In genomic region chr15:85788796-85789495, GRCh38 we compare ENCODE assay signal across 15 cellular contexts. TPM values are rescaled to one million over a fixed set of nuclear protein-coding genes. Genes with fewer than 3 reads are reported as not detected.
DNase-seq lines count a peak whose midpoint lies in the region; ATAC-seq and TF ChIP-seq lines count a peak whose summit lies in the region.
"Had no signal": no experiment of that assay in that cellular context is flagged by ENCODE, and none has a peak within 500 bp of the region (broad histone marks: within the 10 kb centered on the region; RNA-seq: fewer than 3 reads in every experiment).

No MANE protein-coding gene starts in this region.

- intact Hi-C loops in CD8-positive, alpha-beta T cell (cut with DNase I, micrococcal nuclease), result loop anchor here in 1 of 2 experiments (5.0 kb wide), 1 partner anchor 37 kb away; no protein-coding TSS in a partner anchor
- intact Hi-C loops in HCT116 (cut with micrococcal nuclease), result loop anchor here (5.0 kb wide), 1 partner anchor 57 kb away; no protein-coding TSS in a partner anchor
- intact Hi-C loops in naive thymus-derived CD4-positive, alpha-beta T cell (cut with micrococcal nuclease), result no loop called here

- H3K27me3 ChIP-seq in CD8-positive, alpha-beta T cell (ENCODE audit: insufficient read depth, low read length), result no peaks in the 10 kb centered on the region
- H3K27me3 ChIP-seq in HCT116 (ENCODE audit: insufficient read depth, low read length) (no peaks in the 10 kb centered on the region), SK-N-SH (ENCODE audit: insufficient read depth) (no peaks in the 10 kb centered on the region), smooth muscle cell (ENCODE audit: low read depth) (no peaks in the 10 kb centered on the region)
- H3K27me3 ChIP-seq in naive thymus-derived CD4-positive, alpha-beta T cell (ENCODE audit: control insufficient read depth in 2 of 2, insufficient read depth in 2 of 2, low read length in 2 of 2), result no peaks in the 10 kb centered on the region
- H3K27me3 ChIP-seq: BLaER1 treated with 17β-estradiol and CSF1 and Interleukin-3, amounts not matched to agents 10 nM and 100 nM had no signal

- no peaks in the 10 kb centered on the region for H3K9me3 Mint-ChIP-seq in CD8-positive, alpha-beta T cell
- no peaks in the 10 kb centered on the region for H3K9me3 Mint-ChIP-seq in naive thymus-derived CD4-positive, alpha-beta T cell

- TF ChIP-seq EP300 in SK-N-SH (IDR thresholded peaks at IDR 0.05; ENCODE audit: borderline replicate concordance in 1 of 2, low read depth in 1 of 2, low read length in 1 of 2), result no peak

- TF ChIP-seq RAD21 in HCT116 (IDR thresholded peaks at IDR 0.05; ENCODE audit: low read depth) (no peak), SK-N-SH (IDR thresholded peaks at IDR 0.05; ENCODE audit: low read length) (no peak)

- peaks cover 2% of the 10 kb centered on the region for H3K36me3 Mint-ChIP-seq in CD8-positive, alpha-beta T cell
- peaks cover 0 to 8% (median 0%) of the 10 kb centered on the region in 5 donors for H3K36me3 Mint-ChIP-seq in naive thymus-derived CD4-positive, alpha-beta T cell

- BruUV-seq in HCT116 (replicated peaks; lab: Mats Ljungman, UMichigan), result no TSS peak

- H3K27ac Mint-ChIP-seq in CD8-positive, alpha-beta T cell, result peak overlapping the region; percentile 49
- peak overlapping the region in 8 of 9 donors; percentile 40 to 90 (median 63) for H3K27ac Mint-ChIP-seq in naive thymus-derived CD4-positive, alpha-beta T cell

- H3K4me2 ChIP-seq in HCT116 (ENCODE audit: low read length) (peak overlapping the region; percentile 25), SK-N-SH (no peak overlapping the region), smooth muscle cell (no peak overlapping the region)

- H3F3A ChIP-seq in SK-N-SH (replicated peaks; ENCODE audit: insufficient read depth), result peaks cover 8% of the 10 kb centered on the region
- peaks cover 5% of the 10 kb centered on the region for H3F3A ChIP-seq in smooth muscle cell (ENCODE audit: low read depth)

- DNase-seq in CD8-positive, alpha-beta T cell, result no peak
- DNase-seq in HCT116 (ENCODE audit: low read depth, low spot score) (no peak), cerebellum (ENCODE audit: low spot score) (peak; percentile 72), pons (ENCODE audit: low spot score) (no peak), SK-N-SH (no peak), cortex of kidney (lab: John Stamatoyannopoulos, UW) (no peak), smooth muscle cell (lab: John Stamatoyannopoulos, UW; ENCODE audit: unreplicated experiment) (no peak)
- DNase-seq in naive thymus-derived CD4-positive, alpha-beta T cell, result no peak
- DNase-seq: activated effector memory CD4-positive, alpha-beta T cell treated with Interleukin-2 at 50 U/mL for 16 hours; anterior cingulate cortex; effector CD4-positive, alpha-beta T cell; NCI-H2081 treated with DMSO at 0.1 percent for 48 hours; psoas muscle; stimulated activated CD4-positive, alpha-beta T cell treated with anti-CD3 and anti-CD28 coated beads, Interleukin-15, amount 100 ng/mL, for 24 hours had no signal

- H3K9ac ChIP-seq in HCT116 (ENCODE audit: low read length) (no peak overlapping the region), SK-N-SH (no peak overlapping the region), smooth muscle cell (ENCODE audit: low read depth) (no peak overlapping the region)
- H3K9ac ChIP-seq: BLaER1 treated with 17β-estradiol and CSF1 and Interleukin-3, amounts not matched to agents 10 nM and 100 nM had no signal

- H3K9me2 ChIP-seq in HCT116 (ENCODE audit: insufficient read depth), result no peaks in the 10 kb centered on the region
- no peaks in the 10 kb centered on the region for H3K9me2 ChIP-seq in SK-N-SH

- H3K79me2 ChIP-seq in HCT116 (ENCODE audit: insufficient read depth, low read length) (peaks cover 33% of the 10 kb centered on the region; the same call in 1 of the 2 replicates), SK-N-SH (ENCODE audit: insufficient read depth) (peaks cover 86% of the 10 kb centered on the region), smooth muscle cell (ENCODE audit: low read depth) (peaks cover 62% of the 10 kb centered on the region)

- no peak overlapping the region for H3K4me3 ChIP-seq in CD8-positive, alpha-beta T cell (ENCODE audit: low read depth, low read length)
- H3K4me3 ChIP-seq in HCT116 (replicated peaks in 1 of 2; ENCODE audit: low read depth in 1 of 2, low read length in 2 of 2), result no peak overlapping the region
- H3K4me3 ChIP-seq in naive thymus-derived CD4-positive, alpha-beta T cell (ENCODE audit: low read length), result no peak overlapping the region
- no peak overlapping the region for H3K4me3 ChIP-seq in SK-N-SH (ENCODE audit: low read depth in 2 of 2, low read length in 1 of 2)
- H3K4me3 ChIP-seq in smooth muscle cell, result no peak overlapping the region
- H3K4me3 ChIP-seq: BLaER1 treated with 17β-estradiol and CSF1 and Interleukin-3, amounts not matched to agents 10 nM and 100 nM; psoas muscle had no signal

- no peak for TF ChIP-seq CTCF in CD8-positive, alpha-beta T cell (IDR thresholded peaks at IDR 0.05)
- no peak for TF ChIP-seq CTCF in HCT116 (IDR thresholded peaks at IDR 0.05 in 2 of 3, conservative IDR thresholded peaks at IDR 0.05 in 1 of 3; ENCODE audit: borderline replicate concordance in 1 of 3, insufficient read depth in 1 of 3, low read depth in 2 of 3, low read length in 2 of 3)
- TF ChIP-seq CTCF in SK-N-SH (IDR thresholded peaks at IDR 0.05), result no peak
- no peak for TF ChIP-seq CTCF in smooth muscle cell (IDR thresholded peaks at IDR 0.05; ENCODE audit: borderline replicate concordance, insufficient read depth, poor library complexity, severe bottlenecking)

- no peak for TF ChIP-seq POLR2A in HCT116 (IDR thresholded peaks at IDR 0.05; ENCODE audit: borderline replicate concordance, extremely low read depth, insufficient read depth, insufficient read length)

- H3K9me3 ChIP-seq in CD8-positive, alpha-beta T cell (ENCODE audit: low read length), result no peaks in the 10 kb centered on the region
- H3K9me3 ChIP-seq in HCT116 (ENCODE audit: control insufficient read depth in 1 of 2, insufficient read depth in 1 of 2, low read depth in 1 of 2, low read length in 2 of 2) (no peaks in the 10 kb centered on the region), SK-N-SH (no peaks in the 10 kb centered on the region), smooth muscle cell (replicated peaks; ENCODE audit: low read depth) (no peaks in the 10 kb centered on the region)
- no peaks in the 10 kb centered on the region for H3K9me3 ChIP-seq in naive thymus-derived CD4-positive, alpha-beta T cell (ENCODE audit: control insufficient read depth in 2 of 3, low read length in 3 of 3)
- H3K9me3 ChIP-seq: BLaER1 treated with 17β-estradiol and CSF1 and Interleukin-3, amounts not matched to agents 10 nM and 100 nM; psoas muscle had no signal

- POLR2A ChIA-PET in CD8-positive, alpha-beta T cell (lab: Charles Lee), result no interaction called here
- POLR2A ChIA-PET in HCT116 (lab: Charles Lee) (no interaction called here), SK-N-SH (lab: Yijun Ruan, JAX) (no interaction called here)
- POLR2A ChIA-PET in naive thymus-derived CD4-positive, alpha-beta T cell (lab: Charles Lee), result no interaction called here

- RAD21 ChIA-PET in HCT116 (lab: Charles Lee; ENCODE audit: low non-redundant PET in 1 of 2, low total read pairs in 2 of 2, uncharacterized antibody in 2 of 2, unreplicated experiment in 2 of 2), result no interaction called here

- CTCF ChIA-PET in CD8-positive, alpha-beta T cell (lab: Charles Lee), result interaction anchor here (0.7 to 1.2 kb wide), 2 partner anchors 51 to 57 kb away, joined by 3 to 4 read pairs; no protein-coding TSS in a partner anchor
- CTCF ChIA-PET in HCT116 (lab: Charles Lee), result interaction anchor here (1.1 kb wide), 1 partner anchor 12 kb away, joined by 8 read pairs; no protein-coding TSS in a partner anchor
- CTCF ChIA-PET in naive thymus-derived CD4-positive, alpha-beta T cell (lab: Charles Lee), result no interaction called here
- CTCF ChIA-PET in SK-N-SH (lab: Yijun Ruan, JAX), result interaction anchor here (0.6 to 3.1 kb wide), 9 partner anchors 10 to 804 kb away, joined by 3 to 9 read pairs (median 3); no protein-coding TSS in a partner anchor

- no peak overlapping the region for H3K27ac ChIP-seq in CD8-positive, alpha-beta T cell (ENCODE audit: low read depth, low read length)
- H3K27ac ChIP-seq in HCT116 (ENCODE audit: low read depth, low read length) (no peak overlapping the region), SK-N-SH (ENCODE audit: low read depth in 2 of 2, low read length in 1 of 2) (peak overlapping the region in 1 of 2 experiments; percentile 24; a peak in 1 of 4 replicates), smooth muscle cell (ENCODE audit: low read depth) (no peak overlapping the region)
- H3K27ac ChIP-seq in naive thymus-derived CD4-positive, alpha-beta T cell (ENCODE audit: low read depth, low read length), result no peak overlapping the region
- H3K27ac ChIP-seq: BLaER1 treated with 17β-estradiol and CSF1 and Interleukin-3, amounts not matched to agents 10 nM and 100 nM had no signal

- WGBS in SK-N-SH (ENCODE audit: low lambda C conversion rate), result 94% methylated on average over 12 of the region's 12 CpGs
- WGBS in smooth muscle cell (ENCODE audit: low lambda C conversion rate), result 89% methylated on average over 12 of the region's 12 CpGs

- peaks cover 66% of the 10 kb centered on the region for H3K4me1 Mint-ChIP-seq in CD8-positive, alpha-beta T cell (ENCODE audit: low read depth)
- peaks cover 32 to 92% (median 81%) of the 10 kb centered on the region in 7 donors for H3K4me1 Mint-ChIP-seq in naive thymus-derived CD4-positive, alpha-beta T cell

- no peak for ATAC-seq in CD8-positive, alpha-beta T cell
- ATAC-seq in HCT116, result peak; percentile 43; the same call in 1 of the 2 replicates
- no peak for ATAC-seq in naive thymus-derived CD4-positive, alpha-beta T cell

- H2AFZ ChIP-seq in HCT116 (ENCODE audit: low read depth, low read length, poor library complexity, severe bottlenecking), result no peak overlapping the region
- no peak overlapping the region for H2AFZ ChIP-seq in SK-N-SH (ENCODE audit: low read depth)
- H2AFZ ChIP-seq in smooth muscle cell (ENCODE audit: low read depth), result no peak overlapping the region

- no peaks in the 10 kb centered on the region for H3K36me3 ChIP-seq in CD8-positive, alpha-beta T cell (ENCODE audit: insufficient read depth, low read length)
- no peaks in the 10 kb centered on the region for H3K36me3 ChIP-seq in HCT116 (ENCODE audit: control insufficient read depth in 1 of 2, insufficient read depth in 2 of 2, low read length in 2 of 2)
- no peaks in the 10 kb centered on the region for H3K36me3 ChIP-seq in naive thymus-derived CD4-positive, alpha-beta T cell (ENCODE audit: control insufficient read depth in 2 of 3, insufficient read depth in 3 of 3, low read length in 3 of 3)
- H3K36me3 ChIP-seq in SK-N-SH (replicated peaks in 1 of 2; ENCODE audit: control insufficient read depth in 1 of 2, insufficient read depth in 2 of 2, low read length in 1 of 2), result no peaks in the 10 kb centered on the region
- H3K36me3 ChIP-seq in smooth muscle cell (ENCODE audit: low read depth), result no peaks in the 10 kb centered on the region

- H3K4me3 Mint-ChIP-seq in CD8-positive, alpha-beta T cell, result no peak overlapping the region
- no peak overlapping the region for H3K4me3 Mint-ChIP-seq in naive thymus-derived CD4-positive, alpha-beta T cell

- H4K20me1 ChIP-seq in HCT116 (ENCODE audit: insufficient read depth), result no peaks in the 10 kb centered on the region
- peaks cover 23% of the 10 kb centered on the region for H4K20me1 ChIP-seq in SK-N-SH (ENCODE audit: insufficient read depth)
- H4K20me1 ChIP-seq in smooth muscle cell (ENCODE audit: low read depth), result peaks cover 94% of the 10 kb centered on the region

- no peaks in the 10 kb centered on the region for H3K27me3 Mint-ChIP-seq in CD8-positive, alpha-beta T cell (ENCODE audit: low read depth)
- H3K27me3 Mint-ChIP-seq in naive thymus-derived CD4-positive, alpha-beta T cell, result no peaks in the 10 kb centered on the region

- peaks cover 38% of the 10 kb centered on the region for H3K4me1 ChIP-seq in CD8-positive, alpha-beta T cell (ENCODE audit: insufficient read depth, low read length)
- H3K4me1 ChIP-seq in HCT116 (ENCODE audit: control insufficient read depth in 1 of 2, insufficient read depth in 2 of 2, low read length in 2 of 2), result peaks cover 54 to 59% of the 10 kb centered on the region in 2 experiments
- H3K4me1 ChIP-seq in naive thymus-derived CD4-positive, alpha-beta T cell (ENCODE audit: control insufficient read depth in 2 of 2, insufficient read depth in 2 of 2, low read length in 2 of 2), result peaks cover 32 to 46% of the 10 kb centered on the region in 2 donors
- peaks cover 24 to 55% of the 10 kb centered on the region in 2 experiments; a peak in 3 of 4 replicates for H3K4me1 ChIP-seq in SK-N-SH (ENCODE audit: control insufficient read depth in 1 of 2, insufficient read depth in 2 of 2, low read depth in 1 of 2, low read length in 1 of 2)
- H3K4me1 ChIP-seq in smooth muscle cell (ENCODE audit: low read depth), result peaks cover 19% of the 10 kb centered on the region

RNA-seq across cellular contexts. Expression of gene KLHL25, which starts 5.8 kb away (rescaled TPM):
- 1 to 10 TPM; 4.3 to 4.9 TPM for total RNA-seq in CD8-positive, alpha-beta T cell
- total RNA-seq in HCT116 (2021; ENCODE audit: unreplicated experiment) (5.3 TPM), cerebellum (38.5 TPM), smooth muscle cell (5.0 and 10.1 TPM in 2 replicates)
- 2.4 and 2.8 TPM in 2 replicates for polyA plus RNA-seq in HCT116 (2012)
- total RNA-seq in naive thymus-derived CD4-positive, alpha-beta T cell, result 10 to 100 TPM in 3 of 5 experiments, 1 to 10 TPM in 2; 5.5 to 13.1 (median 10.6) TPM
- 1 to 10 TPM; 1.2 to 4.0 TPM for polyA plus RNA-seq in naive thymus-derived CD4-positive, alpha-beta T cell
- polyA plus RNA-seq in SK-N-SH (2012; rRNA removed) (4.5 TPM in 2 replicates), smooth muscle cell (5.1 and 6.7 TPM in 2 replicates)
- 1.4 and 2.6 TPM in 2 replicates for polyA plus RNA-seq in SK-N-SH (2012; cell fraction: cytosol; rRNA removed)
- polyA plus RNA-seq in SK-N-SH (2012; cell fraction: nucleus; rRNA removed), result 7.3 and 8.6 TPM in 2 replicates
